Comparison of ENCODE assay signal across 11 cellular contexts in genomic region chr2:6310186-6310909, GRCh38.
DNase-seq lines count a peak whose midpoint lies in the region; ATAC-seq and TF ChIP-seq lines count a peak whose summit lies in the region.
"Had no signal": no experiment of that assay in that cellular context is flagged by ENCODE, and none has a peak within 500 bp of the region (broad histone marks: within the 10 kb centered on the region; RNA-seq: fewer than 3 reads in every experiment).

No MANE protein-coding gene starts in this region.

- peak overlapping the region; percentile 79 for H3K9ac ChIP-seq in Karpas-422 (ENCODE audit: low read length)

- ATAC-seq in GM18519 (IDR thresholded peaks at IDR 0.05; ENCODE audit: low FRiP score, unreplicated experiment): peak; percentile 21
- ATAC-seq in GM21825 (IDR thresholded peaks at IDR 0.05; ENCODE audit: unreplicated experiment): peak; percentile 24
- peak; percentile 33 for ATAC-seq in foreskin keratinocyte

- H3K27ac ChIP-seq in Karpas-422 (ENCODE audit: low read length) (peak overlapping the region; percentile 99), foreskin keratinocyte (no peak overlapping the region)
- H3K27ac ChIP-seq: thoracic aorta had no signal

- no peaks in the 10 kb centered on the region for H3K27me3 ChIP-seq in Karpas-422 (ENCODE audit: low read length)
- no peaks in the 10 kb centered on the region for H3K27me3 ChIP-seq in foreskin keratinocyte

- H3K4me1 ChIP-seq in Karpas-422 (ENCODE audit: low read length) (peaks cover 72% of the 10 kb centered on the region), foreskin keratinocyte (no peaks in the 10 kb centered on the region)

- no peaks in the 10 kb centered on the region for H4K20me1 ChIP-seq in Karpas-422 (ENCODE audit: insufficient read depth, low read depth, low read length)

- TF ChIP-seq CTCF in foreskin keratinocyte (conservative IDR thresholded peaks at IDR 0.05): no peak

- peak overlapping the region; percentile 80 for H3K4me2 ChIP-seq in Karpas-422 (ENCODE audit: low read depth, low read length, poor library complexity, severe bottlenecking)

- H3K79me2 ChIP-seq in Karpas-422 (ENCODE audit: low read length): no peaks in the 10 kb centered on the region

- H2AFZ ChIP-seq in Karpas-422 (ENCODE audit: low read length): no peak overlapping the region

- H3K4me3 ChIP-seq in Karpas-422 (ENCODE audit: low read length): peak overlapping the region; percentile 54
- H3K4me3 ChIP-seq: thoracic aorta had no signal

- H3K9me2 ChIP-seq in Karpas-422 (replicated peaks; ENCODE audit: insufficient read depth, low read length): no peaks in the 10 kb centered on the region

- no peaks in the 10 kb centered on the region for H3K9me3 ChIP-seq in Karpas-422 (ENCODE audit: low read length)
- H3K9me3 ChIP-seq: thoracic aorta had no signal

- DNase-seq in Karpas-422 (peak; percentile 83), foreskin keratinocyte (no peak), NCI-H128 (lab: John Stamatoyannopoulos, UW; ENCODE audit: unreplicated experiment) (no peak), NCI-H526 treated with DMSO at 0.1 percent for 48 hours (lab: John Stamatoyannopoulos, UW) (no peak), KG1 (lab: John Stamatoyannopoulos, UW) (no peak)
- DNase-seq in central memory CD4-positive, alpha-beta T cell: no peak
- DNase-seq: Kasumi-1; stimulated activated CD4-positive, alpha-beta T cell treated with anti-CD3 and anti-CD28 coated beads, Interleukin-1b, Interleukin-23, amount 100 ng/mL, for 48 hours had no signal

- H3K36me3 ChIP-seq in Karpas-422 (ENCODE audit: insufficient read depth, low read length): no peaks in the 10 kb centered on the region
- H3K36me3 ChIP-seq: thoracic aorta had no signal
